26 cellular contexts compared by ENCODE assay signal in genomic region chr5:177297922-177298321, GRCh38. TPM values are rescaled to one million over a fixed set of nuclear protein-coding genes. Genes with fewer than 3 reads are reported as not detected.
DNase-seq lines count a peak whose midpoint lies in the region; ATAC-seq and TF ChIP-seq lines count a peak whose summit lies in the region.
"Had no signal": no experiment of that assay in that cellular context is flagged by ENCODE, and none has a peak within 500 bp of the region (broad histone marks: within the 10 kb centered on the region; RNA-seq: fewer than 3 reads in every experiment).

No MANE protein-coding gene starts in this region.

- H3K27me3 Mint-ChIP-seq in CD4-positive, alpha-beta T cell: no peaks in the 10 kb centered on the region
- H3K27me3 Mint-ChIP-seq in endodermal cell (ENCODE audit: insufficient read depth): no peaks in the 10 kb centered on the region
- H3K27me3 Mint-ChIP-seq: stimulated activated naive B cell treated with anti-CD40 and anti-IgM and Interleukin-4, amounts not matched to agents 10 μg/mL and 1 μg/mL and 100 μg/mL, for 72 hours had no signal

- H3K27ac ChIP-seq in CD4-positive, alpha-beta T cell (ENCODE audit: low read depth, low read length): no peak overlapping the region
- H3K27ac ChIP-seq in HEK293 (ENCODE audit: extremely low read depth, low read depth, low read length) (no peak overlapping the region), endodermal cell (ENCODE audit: low read depth, low read length) (no peak overlapping the region), neutrophil (peak overlapping the region; percentile 95)
- H3K27ac ChIP-seq: neural progenitor cell, right lobe of liver had no signal

- H3K4me3 Mint-ChIP-seq in CD4-positive, alpha-beta T cell: no peak overlapping the region
- H3K4me3 Mint-ChIP-seq in endodermal cell: no peak overlapping the region
- H3K4me3 Mint-ChIP-seq: activated T-cell treated with anti-CD3 and anti-CD28 coated beads, Interleukin-2, amount 50 U/mL, for 4 hours; neural progenitor cell; stimulated activated naive B cell treated with anti-CD40 and anti-IgM and Interleukin-4, amounts not matched to agents 10 μg/mL and 1 μg/mL and 100 μg/mL, for 72 hours had no signal

- H3K36me3 ChIP-seq in HEK293 (ENCODE audit: control insufficient read depth in 2 of 2, insufficient read depth in 1 of 2, low read length in 2 of 2) (peaks cover 8 to 83% of the 10 kb centered on the region in 2 experiments; a peak in 2 of 3 replicates), endodermal cell (ENCODE audit: control insufficient read depth, insufficient read depth, low read length) (peaks cover 78% of the 10 kb centered on the region), neutrophil (peaks cover 59% of the 10 kb centered on the region)
- H3K36me3 ChIP-seq: breast epithelium had no signal

- POLR2A ChIA-PET in CD4-positive, alpha-beta T cell (lab: Charles Lee): interaction anchor here (1.5 kb wide), 1 partner anchor 164 kb away, joined by 6 read pairs; the partner anchor contains the start of gene NSD1
- POLR2A ChIA-PET in HEK293 (lab: Yijun Ruan, JAX): interaction anchor here (1.1 to 2.1 kb wide), 3 partner anchors 12 to 24 kb away, joined by 3 to 5 read pairs (median 3); no protein-coding TSS in a partner anchor

- WGBS in endodermal cell (ENCODE audit: insufficient coverage in 1 of 2, insufficient read length in 1 of 2), 2 experiments: 87 to 100% methylated on average over 1 to 2 of the region's 2 CpGs

- no peak overlapping the region for H3K4me3 ChIP-seq in HEK293 (ENCODE audit: low read depth, low read length)
- no peak overlapping the region for H3K4me3 ChIP-seq in endodermal cell (ENCODE audit: low read length)
- no peak overlapping the region for H3K4me3 ChIP-seq in neutrophil (ENCODE audit: low read depth in 1 of 2, low read length in 1 of 2)
- H3K4me3 ChIP-seq: breast epithelium, neural progenitor cell, right lobe of liver had no signal

- DNase-seq in CD4-positive, alpha-beta T cell: no peak
- DNase-seq in endodermal cell (no peak), NK-92 (lab: John Stamatoyannopoulos, UW; ENCODE audit: unreplicated experiment) (no peak), SIG-M5 (lab: John Stamatoyannopoulos, UW) (no peak), kidney tubule cell (ENCODE audit: low spot score) (no peak)
- DNase-seq: activated CD4-positive, alpha-beta T cell treated with anti-CD3 and anti-CD28 coated beads for 4 hours; activated naive CD4-positive, alpha-beta T cell; activated T-cell treated with anti-CD3 and anti-CD28 coated beads, Interleukin-2, amount 50 U/mL, for 4 hours; amniotic stem cell; COR-L47; DMS53; HCEC 1CT; islet precursor cell; KG1; NCI-H1417 treated with DMSO at 0.1 percent for 48 hours; NCI-H2081 treated with DMSO at 0.1 percent for 48 hours; NCI-H446 treated with DMSO at 0.1 percent for 48 hours; PC-3; right lobe of liver; stimulated activated CD4-positive, alpha-beta T cell treated with anti-CD3 and anti-CD28 coated beads, Interleukin-12 subunit alpha, Interleukin-12 subunit beta, amount 100 ng/mL, for 4 hours; stimulated activated CD4-positive, alpha-beta T cell treated with anti-CD3 and anti-CD28 coated beads, Interleukin-4, amount 100 ng/mL, for 4 hours; stimulated activated naive B cell treated with anti-CD40 and anti-IgM and Interleukin-4, amounts not matched to agents 10 μg/mL and 1 μg/mL and 100 μg/mL, for 72 hours had no signal

- peaks cover 68% of the 10 kb centered on the region for H3K4me1 Mint-ChIP-seq in CD4-positive, alpha-beta T cell (ENCODE audit: low read depth)
- H3K4me1 Mint-ChIP-seq in endodermal cell: peaks cover 57% of the 10 kb centered on the region

- no peak overlapping the region for H3K9ac ChIP-seq in endodermal cell (ENCODE audit: extremely low read depth, low read length, poor library complexity, severe bottlenecking)
- H3K9ac ChIP-seq: neural progenitor cell had no signal

- peak overlapping the region; percentile 88 for H3K27ac Mint-ChIP-seq in CD4-positive, alpha-beta T cell
- H3K27ac Mint-ChIP-seq in endodermal cell: peak overlapping the region; percentile 61
- H3K27ac Mint-ChIP-seq: neural progenitor cell had no signal

- peaks cover 53% of the 10 kb centered on the region for H3K36me3 Mint-ChIP-seq in CD4-positive, alpha-beta T cell (ENCODE audit: low read depth)
- peaks cover 53% of the 10 kb centered on the region for H3K36me3 Mint-ChIP-seq in endodermal cell (ENCODE audit: low read depth)

- intact Hi-C loops in CD4-positive, alpha-beta T cell (cut with DNase I, micrococcal nuclease): no loop called here

- H3K4me1 ChIP-seq in HEK293 (ENCODE audit: control insufficient read depth, insufficient read depth, low read length) (peaks cover 6% of the 10 kb centered on the region), endodermal cell (ENCODE audit: control insufficient read depth, insufficient read depth, low read length) (peaks cover 15% of the 10 kb centered on the region), neutrophil (ENCODE audit: control insufficient read depth in 1 of 2, insufficient read depth in 1 of 2, low read depth in 1 of 2, low read length in 1 of 2) (peaks cover 85% of the 10 kb centered on the region in 2 experiments)
- H3K4me1 ChIP-seq: neural progenitor cell had no signal

- TF ChIP-seq CTCF in CD4-positive, alpha-beta T cell (IDR thresholded peaks at IDR 0.05): no peak
- TF ChIP-seq CTCF in HEK293 (tag by site-specific recombination; IDR thresholded peaks at IDR 0.05) (no peak), endodermal cell (conservative IDR thresholded peaks at IDR 0.05) (no peak), neutrophil (IDR thresholded peaks at IDR 0.05) (no peak)

- CTCF ChIA-PET in CD4-positive, alpha-beta T cell (lab: Charles Lee): interaction anchor here (0.8 kb wide), 1 partner anchor 12 kb away, joined by 3 read pairs; no protein-coding TSS in a partner anchor
- CTCF ChIA-PET in HEK293 (lab: Yijun Ruan, JAX): interaction anchor here (0.7 to 0.9 kb wide), 3 partner anchors 19 to 638 kb away, joined by 3 to 5 read pairs (median 3); no protein-coding TSS in a partner anchor

- H3K9me3 ChIP-seq in CD4-positive, alpha-beta T cell (ENCODE audit: control insufficient read depth, low read length): no peaks in the 10 kb centered on the region
- H3K9me3 ChIP-seq in HEK293 (ENCODE audit: control insufficient read depth, insufficient read depth, low read depth, low read length) (no peaks in the 10 kb centered on the region), endodermal cell (ENCODE audit: control insufficient read depth, low read length) (no peaks in the 10 kb centered on the region), neutrophil (no peaks in the 10 kb centered on the region)
- H3K9me3 ChIP-seq: breast epithelium, right lobe of liver had no signal

- no peak for ATAC-seq in CD4-positive, alpha-beta T cell (ENCODE audit: poor library complexity)
- ATAC-seq: activated T-cell treated with anti-CD3 and anti-CD28 coated beads, Interleukin-2, amount 50 U/mL, for 4 hours; PC-3; right lobe of liver; stimulated activated naive B cell treated with anti-CD40 and anti-IgM and Interleukin-4, amounts not matched to agents 10 μg/mL and 1 μg/mL and 100 μg/mL, for 72 hours had no signal

- H3K9me3 Mint-ChIP-seq in CD4-positive, alpha-beta T cell: no peaks in the 10 kb centered on the region
- no peaks in the 10 kb centered on the region for H3K9me3 Mint-ChIP-seq in endodermal cell
- H3K9me3 Mint-ChIP-seq: activated T-cell treated with anti-CD3 and anti-CD28 coated beads, Interleukin-2, amount 50 U/mL, for 4 hours; neural progenitor cell; stimulated activated naive B cell treated with anti-CD40 and anti-IgM and Interleukin-4, amounts not matched to agents 10 μg/mL and 1 μg/mL and 100 μg/mL, for 72 hours had no signal

- H3K27me3 ChIP-seq in CD4-positive, alpha-beta T cell (ENCODE audit: control insufficient read depth, insufficient read depth, low read length): no peaks in the 10 kb centered on the region
- H3K27me3 ChIP-seq in endodermal cell (ENCODE audit: control insufficient read depth, insufficient read depth, low read length, poor library complexity, severe bottlenecking): no peaks in the 10 kb centered on the region
- H3K27me3 ChIP-seq in neutrophil: no peaks in the 10 kb centered on the region
- H3K27me3 ChIP-seq: breast epithelium, right lobe of liver had no signal

TF ChIP-seq in HEK293, 187 proteins besides CTCF, POLR2A, EP300 and RAD21:
- TF ChIP-seq ZNF23 (tag by site-specific recombination; IDR thresholded peaks at IDR 0.05; ENCODE audit: borderline replicate concordance): no peak
- TF ChIP-seq ZNF426 (tag by site-specific recombination; IDR thresholded peaks at IDR 0.05): no peak
- 0 out of 2 replicates have a peak, but pooled peaks have one; percentile 15 for TF ChIP-seq IKZF3 (tag by site-specific recombination; IDR thresholded peaks at IDR 0.05)
TF ChIP-seq in HEK293: peak in this region for 1.

RNA-seq across cellular contexts. Expression of gene RAB24, which starts 5.6 kb away (rescaled TPM):
- 10 to 100 TPM; 17.0 to 18.0 TPM for total RNA-seq in CD4-positive, alpha-beta T cell
- 10 to 100 TPM; 13.8 to 25.1 TPM for total RNA-seq in endodermal cell
- polyA plus RNA-seq in endodermal cell (2013, experiment 1 of 2): 18.1 TPM
- polyA plus RNA-seq in endodermal cell (2013, experiment 2 of 2): 16.1 TPM

RNA-seq across cellular contexts. Expression of gene PRELID1, which starts 5.7 kb away (rescaled TPM):
- 10 to 100 TPM; 33.1 to 35.0 TPM for total RNA-seq in CD4-positive, alpha-beta T cell
- 100 to 1,000 TPM; 157 to 165 TPM for total RNA-seq in endodermal cell
- 147 TPM for polyA plus RNA-seq in endodermal cell (2013, experiment 1 of 2)
- 149 TPM for polyA plus RNA-seq in endodermal cell (2013, experiment 2 of 2)

RNA-seq across cellular contexts. Expression of gene MXD3, which starts 13.8 kb away (rescaled TPM):
- total RNA-seq in CD4-positive, alpha-beta T cell: 1 to 10 TPM; 5.8 to 7.5 TPM
- total RNA-seq in endodermal cell: 10 to 100 TPM; 14.2 to 20.4 TPM
- polyA plus RNA-seq in endodermal cell (2013, experiment 1 of 2): 49.5 TPM
- 49.8 TPM for polyA plus RNA-seq in endodermal cell (2013, experiment 2 of 2)

RNA-seq across cellular contexts. Expression of gene LMAN2, which starts 53.5 kb away (rescaled TPM):
- total RNA-seq in CD4-positive, alpha-beta T cell: 10 to 100 TPM; 54.5 to 55.6 TPM
- total RNA-seq in endodermal cell: 100 to 1,000 TPM; 119 to 128 TPM
- polyA plus RNA-seq in endodermal cell (2013, experiment 1 of 2): 116 TPM
- 116 TPM for polyA plus RNA-seq in endodermal cell (2013, experiment 2 of 2)

RNA-seq across cellular contexts. Expression of gene RGS14, which starts 59.8 kb away (rescaled TPM):
- 10 to 100 TPM; 34.7 to 35.3 TPM for total RNA-seq in CD4-positive, alpha-beta T cell
- total RNA-seq in endodermal cell: 10 to 100 TPM; 14.2 to 21.9 TPM
- polyA plus RNA-seq in endodermal cell (2013, experiment 1 of 2): 17.1 TPM
- polyA plus RNA-seq in endodermal cell (2013, experiment 2 of 2): 18.7 TPM

Comparison
In these comparisons a context has a peak if more than half of its experiments do, and no peak if none do; other contexts are left out.
1. RNA of gene PRELID1, which starts 5.7 kb away (total RNA-seq): 157 to 165 TPM in endodermal cell; 33.1 to 35.0 TPM in CD4-positive, alpha-beta T cell; every median in the first group is over 4 times any median in the second.